8 cellular contexts compared by ENCODE assay signal in the genomic region with DNA sequence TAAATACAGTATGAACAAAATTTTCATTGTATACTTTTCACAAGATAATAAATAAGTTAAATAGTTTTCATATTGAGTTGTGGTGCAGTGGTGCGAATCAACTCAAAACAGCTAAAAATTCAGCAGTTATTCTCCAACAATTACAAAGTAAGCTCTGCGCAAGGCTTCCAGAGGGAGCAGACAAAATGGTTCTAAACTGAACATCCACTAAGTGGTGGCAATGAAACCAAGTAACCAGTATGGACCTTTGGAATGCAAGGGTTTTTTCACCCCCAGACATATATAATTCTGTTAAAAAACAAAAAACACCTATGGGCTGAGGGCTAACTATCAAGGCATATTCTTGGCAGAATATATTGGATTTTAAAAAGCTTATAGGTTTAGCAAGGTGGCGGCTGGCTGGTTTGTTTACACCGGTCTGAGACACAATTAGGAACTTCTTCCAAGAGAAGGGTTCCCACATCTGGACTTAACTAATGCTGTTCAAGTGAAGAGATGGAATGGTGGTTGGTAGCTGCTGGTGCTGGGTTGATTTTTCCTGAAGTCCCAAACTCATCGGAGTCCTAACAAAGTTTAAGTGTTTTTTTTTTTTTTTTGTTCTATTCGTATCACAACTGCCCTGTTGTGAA. TPM values are rescaled to one million over a fixed set of nuclear protein-coding genes. Genes with fewer than 3 reads are reported as not detected.
DNase-seq lines count a peak whose midpoint lies in the region; ATAC-seq and TF ChIP-seq lines count a peak whose summit lies in the region.

No MANE protein-coding gene starts in this region.

- H3K27ac ChIP-seq in GM23248 (peak overlapping the region; percentile 93), SU-DHL-6 (ENCODE audit: low read depth, low read length) (peak overlapping the region; percentile 97), esophagus squamous epithelium (peak overlapping the region; percentile 96 to 100 (median 98)), ovary (peak overlapping the region; percentile 90 to 92)

- in situ Hi-C loops in GM23248 (cut with MboI) = loop anchor here (10.0 kb wide), 1 partner anchor 249 kb away; no protein-coding TSS in a partner anchor

- peak overlapping the region; percentile 93 for H3K4me2 ChIP-seq in GM23248 (ENCODE audit: unreplicated experiment)
- H3K4me2 ChIP-seq in SU-DHL-6 (ENCODE audit: low read depth, low read length, poor library complexity, severe bottlenecking) = peak overlapping the region; percentile 76

- H3K4me1 ChIP-seq in GM23248 (ENCODE audit: insufficient read depth) (peaks cover 38% of the 10 kb centered on the region), esophagus squamous epithelium (peaks cover 36 to 64% (median 36%) of the 10 kb centered on the region in 3 donors), ovary (ENCODE audit: insufficient read depth) (peaks cover 26% of the 10 kb centered on the region)

- H3K36me3 ChIP-seq in GM23248 (ENCODE audit: low read depth) (peaks cover 22% of the 10 kb centered on the region), SU-DHL-6 (ENCODE audit: low read length) (peaks cover 17% of the 10 kb centered on the region), esophagus squamous epithelium (peaks cover 4 to 32% (median 22%) of the 10 kb centered on the region in 3 donors), ovary (no peaks in the 10 kb centered on the region)

- H3K27me3 ChIP-seq in GM23248 (replicated peaks; ENCODE audit: insufficient read depth) = no peaks in the 10 kb centered on the region
- H3K27me3 ChIP-seq in SU-DHL-6 (ENCODE audit: low read length) = no peaks in the 10 kb centered on the region
- H3K27me3 ChIP-seq in esophagus squamous epithelium = no peaks in the 10 kb centered on the region
- no peaks in the 10 kb centered on the region for H3K27me3 ChIP-seq in ovary

- no peaks in the 10 kb centered on the region for H3K9me2 ChIP-seq in GM23248 (ENCODE audit: insufficient read depth)
- H3K9me2 ChIP-seq in SU-DHL-6 (replicated peaks; ENCODE audit: insufficient read depth, low read length) = no peaks in the 10 kb centered on the region

- no peaks in the 10 kb centered on the region for H3K9me3 ChIP-seq in GM23248 (ENCODE audit: low read depth)
- H3K9me3 ChIP-seq in SU-DHL-6 (ENCODE audit: insufficient read depth, low read length) = no peaks in the 10 kb centered on the region
- H3K9me3 ChIP-seq in esophagus squamous epithelium = no peaks in the 10 kb centered on the region
- no peaks in the 10 kb centered on the region for H3K9me3 ChIP-seq in ovary

- peak overlapping the region; percentile 97 for H3K4me3 ChIP-seq in GM23248
- peak overlapping the region; percentile 85 for H3K4me3 ChIP-seq in SU-DHL-6 (ENCODE audit: insufficient read depth, low read length, poor library complexity, severe bottlenecking)
- peak overlapping the region; percentile 79 to 97 (median 92) for H3K4me3 ChIP-seq in esophagus squamous epithelium
- peak overlapping the region; percentile 77 for H3K4me3 ChIP-seq in ovary

- H3K79me2 ChIP-seq in GM23248 (ENCODE audit: insufficient read depth) (peaks cover 46% of the 10 kb centered on the region), SU-DHL-6 (ENCODE audit: insufficient read depth, low read length) (peaks cover 47% of the 10 kb centered on the region)

- peak overlapping the region; percentile 96 for H3K9ac ChIP-seq in GM23248
- peak overlapping the region; percentile 99 for H3K9ac ChIP-seq in SU-DHL-6 (ENCODE audit: low read length)

- 1% methylated on average over 6 of the region's 6 CpGs for WGBS in GM23248 (ENCODE audit: low coverage in 1 of 2, low lambda C conversion rate in 2 of 2, missing lambda C conversion rate in 2 of 2), 2 experiments
- 3 to 6% methylated on average over 6 of the region's 6 CpGs for WGBS in esophagus squamous epithelium, 2 donors
- WGBS in ovary, 3 donors = 2 to 3% (median 2%) methylated on average over 6 of the region's 6 CpGs

- TF ChIP-seq EP300 in ovary (IDR thresholded peaks at IDR 0.05) = no peak

- ATAC-seq in GM21786 (IDR thresholded peaks at IDR 0.05; ENCODE audit: unreplicated experiment) = no peak
- ATAC-seq in HG02642 (IDR thresholded peaks at IDR 0.05; ENCODE audit: poor library complexity, unreplicated experiment) = no peak
- no peak for ATAC-seq in GM21825 (IDR thresholded peaks at IDR 0.05; ENCODE audit: unreplicated experiment)

- H3F3A ChIP-seq in GM23248 (ENCODE audit: insufficient read depth) (peaks cover 54% of the 10 kb centered on the region), SU-DHL-6 (ENCODE audit: insufficient read depth) (peaks cover 66% of the 10 kb centered on the region)

- intact Hi-C loops in esophagus squamous epithelium (cut with DNase I) (loop anchor here (5.0 to 10.0 kb wide), 2 partner anchors 91 to 249 kb away; no protein-coding TSS in a partner anchor), ovary (cut with DNase I) (loop anchor here in 2 of 4 donors (5.0 to 10.0 kb wide), 6 partner anchors 81 to 369 kb away; no protein-coding TSS in a partner anchor)

- H4K20me1 ChIP-seq in GM23248 (ENCODE audit: insufficient read depth) = no peaks in the 10 kb centered on the region
- H4K20me1 ChIP-seq in SU-DHL-6 (ENCODE audit: low read depth, low read length) = peaks cover 11% of the 10 kb centered on the region

- TF ChIP-seq POLR2A in esophagus squamous epithelium (IDR thresholded peaks at IDR 0.05) (peak in 1 of 4 donors; percentile 23), ovary (IDR thresholded peaks at IDR 0.05) (no peak)

- DNase-seq in GM23248 = peak; percentile 69
- no peak for DNase-seq in esophagus squamous epithelium (lab: John Stamatoyannopoulos, UW)
- DNase-seq in ovary = no peak
- DNase-seq in NCI-H2029 treated with DMSO at 0.1 percent for 48 hours (lab: John Stamatoyannopoulos, UW) = no peak

- no peak overlapping the region for H2AFZ ChIP-seq in GM23248
- no peak overlapping the region for H2AFZ ChIP-seq in SU-DHL-6 (ENCODE audit: low read depth, low read length, severe bottlenecking)

- TF ChIP-seq CTCF in SU-DHL-6 (IDR thresholded peaks at IDR 0.05; ENCODE audit: insufficient read depth, low read length, poor library complexity, severe bottlenecking) (no peak), esophagus squamous epithelium (IDR thresholded peaks at IDR 0.05) (no peak), ovary (IDR thresholded peaks at IDR 0.05) (no peak)

RNA-seq across cellular contexts. Expression of a gene that starts 2.9 kb away (rescaled TPM):
- 13.8 and 14.4 TPM in 2 replicates for total RNA-seq in GM23248 (2014; rRNA removed; shearing (Covaris generic))
- 71.7 and 78.2 TPM in 2 replicates for polyA plus RNA-seq in GM23248 (2016; fragmentation: Nextera tagmentation; extraction: Ambion mirVana)
- total RNA-seq in esophagus squamous epithelium = 10 to 100 TPM; 26.6 to 87.7 (median 41.8) TPM
- 100 to 1,000 TPM; 115 to 369 (median 254) TPM for total RNA-seq in ovary
- 100 to 1,000 TPM; 162 to 169 TPM for polyA plus RNA-seq in ovary
